Comparison of ENCODE assay signal across 20 cellular contexts in genomic region chr4:1591107-1591506, GRCh38.
DNase-seq lines count a peak whose midpoint lies in the region; ATAC-seq, FAIRE-seq and TF ChIP-seq lines count a peak whose summit lies in the region.
"Had no signal": no experiment of that assay in that cellular context is flagged by ENCODE, and none has a peak within 500 bp of the region (broad histone marks: within the 10 kb centered on the region; RNA-seq: fewer than 3 reads in every experiment).

No MANE protein-coding gene starts in this region.

- 0 out of 2 replicates have a peak overlapping the region, but pooled peaks have one; percentile 46 for H2AFZ ChIP-seq in K562 (ENCODE audit: low read depth, low read length)

- H4K20me1 ChIP-seq in K562 (replicated peaks; ENCODE audit: control insufficient read depth, insufficient read depth, low read length) = no peaks in the 10 kb centered on the region
- H4K20me1 ChIP-seq: BLaER1 had no signal

- intact Hi-C loops in left cardiac atrium (cut with DNase I) (no loop called here), left ventricle myocardium inferior (cut with micrococcal nuclease) (no loop called here), K562 (cut with micrococcal nuclease) (no loop called here), spleen (cut with DNase I; ENCODE audit: low total_unique reads) (no loop called here)
- intact Hi-C loops in activated CD8-positive, alpha-beta T cell treated with anti-CD3 and anti-CD28 coated beads for 36 hours (cut with micrococcal nuclease) = no loop called here

- ATAC-seq in left cardiac atrium (no peak), K562 (no peak)
- ATAC-seq in activated CD8-positive, alpha-beta T cell treated with anti-CD3 and anti-CD28 coated beads for 36 hours = no peak
- ATAC-seq: GM12878 had no signal

- 45% methylated on average over 3 of the region's 3 CpGs for WGBS in K562 (ENCODE audit: insufficient coverage, low coverage, missing lambda C conversion rate)
- 88 to 98% (median 95%) methylated on average over 3 of the region's 3 CpGs for WGBS in spleen, 5 donors

- CTCF ChIA-PET in K562 (lab: Yijun Ruan, JAX; ENCODE audit: low intra/inter-chr PET ratio) = no interaction called here
- CTCF ChIA-PET in activated CD8-positive, alpha-beta T cell treated with anti-CD3 and anti-CD28 coated beads for 36 hours (lab: Charles Lee) = interaction anchor here (1.5 kb wide), 1 partner anchor 38 kb away, joined by 4 read pairs; no protein-coding TSS in a partner anchor

- no TSS peak for BruUV-seq in K562 (replicated peaks; lab: Mats Ljungman, UMichigan)

- in situ Hi-C loops in K562 (cut with MboI) = no loop called here

- H3K4me1 ChIP-seq in left ventricle myocardium inferior (peaks cover 8% of the 10 kb centered on the region), K562 (replicated peaks in 1 of 2; ENCODE audit: control insufficient read depth in 2 of 2, insufficient read depth in 2 of 2, low read length in 2 of 2) (peaks cover 11 to 39% of the 10 kb centered on the region in 2 experiments), spleen (no peaks in the 10 kb centered on the region)
- H3K4me1 ChIP-seq: HAP-1 had no signal

- peaks cover 41% of the 10 kb centered on the region for H3K9me3 ChIP-seq in left ventricle myocardium inferior (replicated peaks)
- H3K9me3 ChIP-seq in K562 (replicated peaks; ENCODE audit: control insufficient read depth, insufficient read depth, low read depth, low read length) = peaks cover 16% of the 10 kb centered on the region
- peaks cover 0 to 57% (median 45%) of the 10 kb centered on the region in 8 donors for H3K9me3 ChIP-seq in spleen

- no peaks in the 10 kb centered on the region for H3K79me2 ChIP-seq in K562 (ENCODE audit: control insufficient read depth, insufficient read depth, low read length)

- DNase-seq in left cardiac atrium (peak; percentile 3), left ventricle myocardium inferior (no peak), K562 (ENCODE audit: extremely low read depth in 1 of 4, low spot score in 3 of 4) (no peak), iPS-NIHi11 (ENCODE audit: low spot score) (peak; percentile 1), spleen (peak; percentile 40), SKM-1 treated with dmso at 0.1 percent for 144 hours (lab: John Stamatoyannopoulos, UW; ENCODE audit: unreplicated experiment) (no peak), DMS79 (lab: John Stamatoyannopoulos, UW) (no peak)
- DNase-seq in activated CD8-positive, alpha-beta T cell treated with anti-CD3 and anti-CD28 coated beads for 36 hours = no peak
- DNase-seq: 8988T; CD4-positive, alpha-beta memory T cell; DMS153; DMS79 treated with DMSO at 0.1 percent for 48 hours; GF-D8; IMR-90 had no signal

- no peaks in the 10 kb centered on the region for H3K4me1 Mint-ChIP-seq in activated CD8-positive, alpha-beta T cell treated with anti-CD3 and anti-CD28 coated beads for 36 hours (ENCODE audit: low read depth)
- H3K4me1 Mint-ChIP-seq: CD14-positive monocyte; CD4-positive, alpha-beta memory T cell had no signal

- H3K27me3 ChIP-seq in left ventricle myocardium inferior (ENCODE audit: low read depth) (peaks cover 44% of the 10 kb centered on the region), K562 (ENCODE audit: control insufficient read depth in 2 of 2, insufficient read depth in 2 of 2, low read length in 2 of 2) (peaks cover 0 to 7% of the 10 kb centered on the region in 2 experiments; a peak in 2 of 5 replicates), spleen (replicated peaks in 1 of 7) (peaks cover 0 to 38% (median 6%) of the 10 kb centered on the region in 7 donors)
- H3K27me3 ChIP-seq: BLaER1 had no signal

- no peak overlapping the region for H3K4me3 Mint-ChIP-seq in activated CD8-positive, alpha-beta T cell treated with anti-CD3 and anti-CD28 coated beads for 36 hours
- H3K4me3 Mint-ChIP-seq: CD14-positive monocyte; CD4-positive, alpha-beta memory T cell had no signal

- H3K36me3 ChIP-seq in left ventricle myocardium inferior = no peaks in the 10 kb centered on the region
- H3K36me3 ChIP-seq in K562 (ENCODE audit: control insufficient read depth, insufficient read depth, low read length) = no peaks in the 10 kb centered on the region
- no peaks in the 10 kb centered on the region for H3K36me3 ChIP-seq in spleen
- H3K36me3 ChIP-seq: HAP-1 had no signal

- H3K27ac ChIP-seq in left ventricle myocardium inferior (replicated peaks) = no peak overlapping the region
- no peak overlapping the region; the same call in 2 of the 3 replicates for H3K27ac ChIP-seq in K562 (ENCODE audit: extremely low read depth, low read depth, low read length)
- no peak overlapping the region for H3K27ac ChIP-seq in spleen
- H3K27ac ChIP-seq: BLaER1 had no signal

- H3K9ac ChIP-seq in K562 (ENCODE audit: insufficient read depth in 1 of 2, low read depth in 2 of 2, low read length in 2 of 2) = no peak overlapping the region
- H3K9ac ChIP-seq: BLaER1 had no signal

- no peaks in the 10 kb centered on the region for H3K9me1 ChIP-seq in K562 (ENCODE audit: control insufficient read depth, insufficient read depth, low read length)

- no peak for FAIRE-seq in K562 (lab: Jason Lieb, UNC)
- FAIRE-seq: GM12878, GM19239, HTR-8/SVneo had no signal

- peaks cover 22% of the 10 kb centered on the region for H3K9me3 Mint-ChIP-seq in activated CD8-positive, alpha-beta T cell treated with anti-CD3 and anti-CD28 coated beads for 36 hours

- no peak overlapping the region for H3K27ac Mint-ChIP-seq in activated CD8-positive, alpha-beta T cell treated with anti-CD3 and anti-CD28 coated beads for 36 hours
- H3K27ac Mint-ChIP-seq: CD14-positive monocyte; CD4-positive, alpha-beta memory T cell had no signal

- TF ChIP-seq EP300 in K562 (IDR thresholded peaks at IDR 0.05; ENCODE audit: low read length) = no peak

- TF ChIP-seq CTCF in left ventricle myocardium inferior (IDR thresholded peaks at IDR 0.05; ENCODE audit: borderline replicate concordance) (no peak), K562 (IDR thresholded peaks at IDR 0.05 in 2 of 3, conservative IDR thresholded peaks at IDR 0.05 in 1 of 3; ENCODE audit: insufficient read depth in 2 of 3, low read depth in 1 of 3, low read length in 3 of 3) (no peak), spleen (IDR thresholded peaks at IDR 0.05 in 8 of 11, conservative IDR thresholded peaks at IDR 0.05 in 3 of 11) (no peak)
- TF ChIP-seq CTCF in activated CD8-positive, alpha-beta T cell treated with anti-CD3 and anti-CD28 coated beads for 36 hours (IDR thresholded peaks at IDR 0.05) = no peak

- POLR2A ChIA-PET in K562 (lab: Yijun Ruan, JAX) = interaction anchor here (4.0 kb wide), 1 partner anchor 9 kb away, joined by 15 read pairs; no protein-coding TSS in a partner anchor
- POLR2A ChIA-PET in activated CD8-positive, alpha-beta T cell treated with anti-CD3 and anti-CD28 coated beads for 36 hours (lab: Charles Lee) = interaction anchor here (1.3 kb wide), 1 partner anchor 14 kb away, joined by 3 read pairs; no protein-coding TSS in a partner anchor

- TF ChIP-seq RAD21 in K562 (CRISPR knock-in tag; conservative IDR thresholded peaks at IDR 0.05 in 1 of 2, IDR thresholded peaks at IDR 0.05 in 1 of 2) = no peak

- no peak overlapping the region for H3K4me3 ChIP-seq in left ventricle myocardium inferior
- H3K4me3 ChIP-seq in K562 = no peak overlapping the region
- H3K4me3 ChIP-seq in spleen = no peak overlapping the region
- H3K4me3 ChIP-seq: BLaER1, GM12878, HAP-1 had no signal

- H3K36me3 Mint-ChIP-seq in activated CD8-positive, alpha-beta T cell treated with anti-CD3 and anti-CD28 coated beads for 36 hours (ENCODE audit: low read depth) = peaks cover 4% of the 10 kb centered on the region
- H3K36me3 Mint-ChIP-seq: CD14-positive monocyte had no signal

- no peak overlapping the region for H3K4me2 ChIP-seq in K562 (ENCODE audit: insufficient read depth, low read length)
- H3K4me2 ChIP-seq: BLaER1 had no signal

- H3K27me3 Mint-ChIP-seq in activated CD8-positive, alpha-beta T cell treated with anti-CD3 and anti-CD28 coated beads for 36 hours = peaks cover 1% of the 10 kb centered on the region

- no peak for TF ChIP-seq POLR2A in K562 (conservative IDR thresholded peaks at IDR 0.05)
- TF ChIP-seq POLR2A in spleen (IDR thresholded peaks at IDR 0.05) = no peak

TF ChIP-seq in K562, 482 proteins besides CTCF, POLR2A, EP300 and RAD21 (continues in another document):
- peak in 1 of 2 experiments; percentile 39; a peak in 2 of 4 replicates for TF ChIP-seq TRIM24 (IDR thresholded peaks at IDR 0.05)
- TF ChIP-seq TRIM28 (IDR thresholded peaks at IDR 0.05) = peak; percentile 86
- peak; percentile 99 for TF ChIP-seq ZNF354B (CRISPR knock-in tag; IDR thresholded peaks at IDR 0.05)
- TF ChIP-seq PCBP1 (IDR thresholded peaks at IDR 0.05; ENCODE audit: low read depth, low read length, poor library complexity, severe bottlenecking) = no peak
- no peak for TF ChIP-seq SNAPC5 (CRISPR knock-in tag; IDR thresholded peaks at IDR 0.05)
- peak in 1 of 2 experiments; percentile 89; a peak in 1 of 3 replicates for TF ChIP-seq CBX3 (IDR thresholded peaks at IDR 0.05; ENCODE audit: borderline replicate concordance in 1 of 2, low read length in 2 of 2)
- no peak for TF ChIP-seq ZBTB34 (CRISPR knock-in tag; IDR thresholded peaks at IDR 0.05)
- peak; percentile 67 for TF ChIP-seq RBM25 (IDR thresholded peaks at IDR 0.05; ENCODE audit: low read depth, low read length, severe bottlenecking)
- peak in 1 of 2 experiments; percentile 34; a peak in 1 of 4 replicates for TF ChIP-seq KDM1A (IDR thresholded peaks at IDR 0.05)
- peak; percentile 100 for TF ChIP-seq ZNF507 (tag; conservative IDR thresholded peaks at IDR 0.05)
- peak; percentile 72 for TF ChIP-seq BCOR (IDR thresholded peaks at IDR 0.05)
- peak; percentile 30; the same call in 1 of the 2 replicates for TF ChIP-seq HDAC2 (IDR thresholded peaks at IDR 0.05)

Comparison
In these comparisons a context has a peak if more than half of its experiments do, and no peak if none do; other contexts are left out.
1. DNase-seq: peak in left cardiac atrium (single experiment), iPS-NIHi11 (single experiment) and spleen (single experiment); none in left ventricle myocardium inferior (single experiment), K562 (0 of 4), SKM-1 treated with dmso at 0.1 percent for 144 hours (single experiment), DMS79 (single experiment) and activated CD8-positive, alpha-beta T cell treated with anti-CD3 and anti-CD28 coated beads for 36 hours (single experiment).